In genomic region chr17:46383118-46383517, GRCh38 we compare ENCODE assay signal across 7 cellular contexts. TPM values are rescaled to one million over a fixed set of nuclear protein-coding genes. Genes with fewer than 3 reads are reported as not detected.
DNase-seq lines count a peak whose midpoint lies in the region; ATAC-seq, FAIRE-seq and TF ChIP-seq lines count a peak whose summit lies in the region.
"Not testable (repeated sequence)": the region's sequence is repeated elsewhere in the genome, so short reads cannot be mapped to it uniquely, and the experiment has no call there.

No MANE protein-coding gene starts in this region.

- not testable (repeated sequence) for TF ChIP-seq CTCF in K562 (IDR thresholded peaks at IDR 0.05 in 2 of 3, conservative IDR thresholded peaks at IDR 0.05 in 1 of 3; ENCODE audit: insufficient read depth in 2 of 3, low read depth in 1 of 3, low read length in 3 of 3); keratinocyte (optimal IDR thresholded peaks at IDR 0.05 in 1 of 3, IDR thresholded peaks at IDR 0.05 in 1 of 3, conservative IDR thresholded peaks at IDR 0.05 in 1 of 3; ENCODE audit: extremely low read depth in 1 of 3, insufficient read depth in 2 of 3, low read length in 3 of 3)

- in situ Hi-C loops in K562 (cut with MboI) = not testable (repeated sequence)

- peak; percentile 87 for ATAC-seq in activated CD4-positive, alpha-beta T cell treated with anti-CD3 and anti-CD28 coated beads for 36 hours
- ATAC-seq in activated T-helper 17 cell treated with anti-CD3 and anti-CD28 coated beads, Interleukin-2, amount 50 U/mL, for 72 hours (replicated peaks) = peak; percentile 92
- not testable (repeated sequence) for ATAC-seq in K562
- peak; percentile 92 for ATAC-seq in stimulated activated effector memory CD8-positive, alpha-beta T cell treated with anti-CD3 and anti-CD28 coated beads, Interleukin-12 subunit alpha, Interleukin-12 subunit beta, amount 100 ng/mL, for 72 hours

- not testable (repeated sequence) for H3K9me3 ChIP-seq in K562 (replicated peaks; ENCODE audit: control insufficient read depth, insufficient read depth, low read depth, low read length); keratinocyte (ENCODE audit: control insufficient read depth, low read depth, low read length)

- not testable (repeated sequence) for BruUV-seq in K562 (replicated peaks; lab: Mats Ljungman, UMichigan)

- not testable (repeated sequence) for H3K27ac Mint-ChIP-seq in activated CD4-positive, alpha-beta T cell treated with anti-CD3 and anti-CD28 coated beads for 36 hours; activated T-helper 17 cell treated with anti-CD3 and anti-CD28 coated beads, Interleukin-2, amount 50 U/mL, for 72 hours; stimulated activated effector memory CD8-positive, alpha-beta T cell treated with anti-CD3 and anti-CD28 coated beads, Interleukin-12 subunit alpha, Interleukin-12 subunit beta, amount 100 ng/mL, for 72 hours

- TF ChIP-seq EP300 in K562 (IDR thresholded peaks at IDR 0.05; ENCODE audit: low read length) = not testable (repeated sequence)

- not testable (repeated sequence) for H3K4me3 ChIP-seq in K562; keratinocyte (ENCODE audit: control insufficient read depth in 2 of 3, extremely low read depth in 1 of 3, insufficient read depth in 2 of 3, low read depth in 1 of 3, low read length in 3 of 3)

- H3K36me3 ChIP-seq in K562 (ENCODE audit: control insufficient read depth, insufficient read depth, low read length); keratinocyte (ENCODE audit: control insufficient read depth in 2 of 2, extremely low read depth in 1 of 2, insufficient read depth in 2 of 2, low read length in 2 of 2): not testable (repeated sequence)

- POLR2A ChIA-PET in activated CD4-positive, alpha-beta T cell treated with anti-CD3 and anti-CD28 coated beads for 36 hours (lab: Charles Lee); K562 (lab: Yijun Ruan, JAX): not testable (repeated sequence)

- not testable (repeated sequence) for H3K4me1 ChIP-seq in K562 (replicated peaks in 1 of 2; ENCODE audit: control insufficient read depth in 2 of 2, insufficient read depth in 2 of 2, low read length in 2 of 2); keratinocyte (ENCODE audit: control insufficient read depth, extremely low read depth, insufficient read depth, low read length)

- intact Hi-C loops in activated CD4-positive, alpha-beta T cell treated with anti-CD3 and anti-CD28 coated beads for 36 hours (cut with DNase I, micrococcal nuclease); K562 (cut with micrococcal nuclease): not testable (repeated sequence)

- H3K36me3 Mint-ChIP-seq in activated CD4-positive, alpha-beta T cell treated with anti-CD3 and anti-CD28 coated beads for 36 hours (ENCODE audit: low read depth); activated T-helper 17 cell treated with anti-CD3 and anti-CD28 coated beads, Interleukin-2, amount 50 U/mL, for 72 hours (ENCODE audit: low read depth); stimulated activated effector memory CD8-positive, alpha-beta T cell treated with anti-CD3 and anti-CD28 coated beads, Interleukin-12 subunit alpha, Interleukin-12 subunit beta, amount 100 ng/mL, for 72 hours: not testable (repeated sequence)

- H3K9me3 Mint-ChIP-seq in activated CD4-positive, alpha-beta T cell treated with anti-CD3 and anti-CD28 coated beads for 36 hours (ENCODE audit: low read depth); activated T-helper 17 cell treated with anti-CD3 and anti-CD28 coated beads, Interleukin-2, amount 50 U/mL, for 72 hours; stimulated activated effector memory CD8-positive, alpha-beta T cell treated with anti-CD3 and anti-CD28 coated beads, Interleukin-12 subunit alpha, Interleukin-12 subunit beta, amount 100 ng/mL, for 72 hours: not testable (repeated sequence)

- H3K4me3 Mint-ChIP-seq in activated CD4-positive, alpha-beta T cell treated with anti-CD3 and anti-CD28 coated beads for 36 hours; activated T-helper 17 cell treated with anti-CD3 and anti-CD28 coated beads, Interleukin-2, amount 50 U/mL, for 72 hours; stimulated activated effector memory CD8-positive, alpha-beta T cell treated with anti-CD3 and anti-CD28 coated beads, Interleukin-12 subunit alpha, Interleukin-12 subunit beta, amount 100 ng/mL, for 72 hours: not testable (repeated sequence)

- 60% methylated on average over 1 of the region's 4 CpGs for WGBS in K562 (ENCODE audit: insufficient coverage, low coverage, missing lambda C conversion rate)

- H3K79me2 ChIP-seq in K562 (ENCODE audit: control insufficient read depth, insufficient read depth, low read length); keratinocyte (ENCODE audit: control insufficient read depth, insufficient read depth, low read length): not testable (repeated sequence)

- not testable (repeated sequence) for H4K20me1 ChIP-seq in K562 (replicated peaks; ENCODE audit: control insufficient read depth, insufficient read depth, low read length); keratinocyte (ENCODE audit: control insufficient read depth, extremely low read depth, insufficient read depth, low read length)

- CTCF ChIA-PET in activated CD4-positive, alpha-beta T cell treated with anti-CD3 and anti-CD28 coated beads for 36 hours (lab: Charles Lee); K562 (lab: Yijun Ruan, JAX; ENCODE audit: low intra/inter-chr PET ratio): not testable (repeated sequence)

- H3K9ac ChIP-seq in K562 (ENCODE audit: insufficient read depth in 1 of 2, low read depth in 2 of 2, low read length in 2 of 2); keratinocyte (ENCODE audit: control insufficient read depth, extremely low read depth, insufficient read depth, low read length): not testable (repeated sequence)

- DNase-seq in HTR-8/SVneo (ENCODE audit: insufficient read length, low spot score); activated CD4-positive, alpha-beta T cell treated with anti-CD3 and anti-CD28 coated beads for 36 hours; K562 (ENCODE audit: extremely low read depth in 1 of 4, low spot score in 3 of 4); keratinocyte (ENCODE audit: low read depth, low spot score); stimulated activated effector memory CD8-positive, alpha-beta T cell treated with anti-CD3 and anti-CD28 coated beads, Interleukin-12 subunit alpha, Interleukin-12 subunit beta, amount 100 ng/mL, for 72 hours (ENCODE audit: low spot score in 2 of 2): not testable (repeated sequence)

- H3K9me1 ChIP-seq in K562 (ENCODE audit: control insufficient read depth, insufficient read depth, low read length); keratinocyte (ENCODE audit: control insufficient read depth, extremely low read depth, insufficient read depth, low read length): not testable (repeated sequence)

- not testable (repeated sequence) for H3K4me2 ChIP-seq in K562 (ENCODE audit: insufficient read depth, low read length); keratinocyte (ENCODE audit: control insufficient read depth, extremely low read depth, insufficient read depth, low read depth, low read length)

- H2AFZ ChIP-seq in K562 (ENCODE audit: low read depth, low read length); keratinocyte (ENCODE audit: control insufficient read depth, low read length): not testable (repeated sequence)

- not testable (repeated sequence) for H3K27me3 Mint-ChIP-seq in activated CD4-positive, alpha-beta T cell treated with anti-CD3 and anti-CD28 coated beads for 36 hours; activated T-helper 17 cell treated with anti-CD3 and anti-CD28 coated beads, Interleukin-2, amount 50 U/mL, for 72 hours

- H3K27me3 ChIP-seq in K562 (ENCODE audit: control insufficient read depth in 2 of 2, insufficient read depth in 2 of 2, low read length in 2 of 2); keratinocyte (ENCODE audit: control insufficient read depth, extremely low read depth, insufficient read depth, low read length): not testable (repeated sequence)

- not testable (repeated sequence) for H3K27ac ChIP-seq in K562 (ENCODE audit: extremely low read depth, low read depth, low read length); keratinocyte (ENCODE audit: control insufficient read depth, insufficient read depth, low read length)

- FAIRE-seq in A204.1 (lab: Jason Lieb, UNC) (peak; percentile 30), HTR-8/SVneo (lab: Jason Lieb, UNC) (peak; percentile 72), K562 (lab: Jason Lieb, UNC) (peak; percentile 57), keratinocyte (lab: Jason Lieb, UNC) (peak; percentile 93)

- not testable (repeated sequence) for TF ChIP-seq RAD21 in K562 (CRISPR knock-in tag; conservative IDR thresholded peaks at IDR 0.05 in 1 of 2, IDR thresholded peaks at IDR 0.05 in 1 of 2)

- dilution Hi-C loops in keratinocyte (cut with MboI; ENCODE audit: extremely low pct_ligation_motif_present, low sequenced_read_pairs) = not testable (repeated sequence)

- not testable (repeated sequence) for TF ChIP-seq POLR2A in K562 (conservative IDR thresholded peaks at IDR 0.05)

- not testable (repeated sequence) for H3K4me1 Mint-ChIP-seq in activated CD4-positive, alpha-beta T cell treated with anti-CD3 and anti-CD28 coated beads for 36 hours; activated T-helper 17 cell treated with anti-CD3 and anti-CD28 coated beads, Interleukin-2, amount 50 U/mL, for 72 hours; stimulated activated effector memory CD8-positive, alpha-beta T cell treated with anti-CD3 and anti-CD28 coated beads, Interleukin-12 subunit alpha, Interleukin-12 subunit beta, amount 100 ng/mL, for 72 hours

RNA-seq across cellular contexts. Expression of gene ARL17B, which starts 21.6 kb away (rescaled TPM):
- 10 to 100 TPM; 22.6 to 27.6 TPM for total RNA-seq in activated CD4-positive, alpha-beta T cell treated with anti-CD3 and anti-CD28 coated beads for 36 hours
- total RNA-seq in activated T-helper 17 cell treated with anti-CD3 and anti-CD28 coated beads, Interleukin-2, amount 50 U/mL, for 72 hours = 10 to 100 TPM; 21.6 to 22.3 TPM
- total RNA-seq in K562 (2011; cell fraction: chromatin; rRNA removed; ENCODE audit: low replicate concordance) = 15.3 and 31.1 TPM in 2 replicates
- 6.5 and 8.8 TPM in 2 replicates for total RNA-seq in K562 (2011; cell fraction: nucleolus; rRNA removed)
- 11.1 and 13.6 TPM in 2 replicates for total RNA-seq in K562 (2011; cell fraction: nucleoplasm; rRNA removed)
- total RNA-seq in K562 (2014; rRNA removed) (4.4 and 8.2 TPM in 2 replicates), K562 (2014; rRNA removed; fragmentation: Illumina TruSeq; extraction: Trizol) (5.0 and 6.2 TPM in 2 replicates), K562 (2015; rRNA removed; fragmentation: Illumina TruSeq; extraction: Trizol) (4.0 and 4.5 TPM in 2 replicates), K562 (2021) (11.9 and 12.1 TPM in 2 replicates)
- polyA plus RNA-seq in K562 (2011; rRNA removed) (5.7 and 8.4 TPM in 2 replicates), K562 (2014; fragmentation: Illumina TruSeq; extraction: Trizol) (3.4 and 7.2 TPM in 2 replicates), K562 (2014; fragmentation: Nextera tagmentation; extraction: Ambion mirVana) (10 to 100 TPM; 19.3 to 24.2 TPM), K562 (2014; rRNA removed) (7.0 and 14.5 TPM in 2 replicates), keratinocyte (6.7 to 10.6 TPM (median 9.7 TPM) in 3 replicates)
- polyA plus RNA-seq in K562 (2011; cell fraction: cytosol; rRNA removed) = 1.4 and 2.4 TPM in 2 replicates
- polyA plus RNA-seq in K562 (2011; cell fraction: nucleus; rRNA removed) = 13.0 and 14.0 TPM in 2 replicates
- 2.6 and 10.0 TPM in 2 replicates for polyA plus RNA-seq in K562 (2012)
- polyA minus RNA-seq in K562 (2011; rRNA and poly(A)+ RNA removed) = 3.3 and 4.0 TPM in 2 replicates
- polyA minus RNA-seq in K562 (2011; cell fraction: cytosol; rRNA and poly(A)+ RNA removed) = 1.1 and 4.6 TPM in 2 replicates
- polyA minus RNA-seq in K562 (2011; cell fraction: nucleus; rRNA and poly(A)+ RNA removed) = 3.9 and 5.1 TPM in 2 replicates
- 3.7 TPM for polyA plus RNA-seq in keratinocyte (2011; ENCODE audit: low read depth)
- polyA plus RNA-seq in keratinocyte (2011; cell fraction: cytosol; rRNA removed) = 4.2 and 4.7 TPM in 2 replicates
- 5.9 and 15.6 TPM in 2 replicates for polyA plus RNA-seq in keratinocyte (2011; cell fraction: nucleus; rRNA removed)
- 2.5 and 8.8 TPM in 2 replicates for polyA plus RNA-seq in keratinocyte (2012; ENCODE audit: low replicate concordance)
- 1.9 to 2.5 TPM (median 2.0 TPM) in 3 replicates for polyA minus RNA-seq in keratinocyte
- polyA minus RNA-seq in keratinocyte (2011; cell fraction: cytosol; rRNA and poly(A)+ RNA removed) = not detected
- polyA minus RNA-seq in keratinocyte (2011; cell fraction: nucleus; rRNA and poly(A)+ RNA removed) = 0.84 and 5.0 TPM in 2 replicates
